ENCODE assay signal across 7 cellular contexts in genomic region chr11:118609380-118610219, GRCh38.
DNase-seq lines count a peak whose midpoint lies in the region; ATAC-seq and TF ChIP-seq lines count a peak whose summit lies in the region.

No MANE protein-coding gene starts in this region.

- POLR2A ChIA-PET in RWPE1 (lab: Yijun Ruan, JAX; ENCODE audit: low non-redundant PET) = interaction anchor here (1.1 kb wide), 1 partner anchor 10 kb away, joined by 7 read pairs; no protein-coding TSS in a partner anchor

- in situ Hi-C loops in astrocyte of the cerebellum (cut with HindIII; ENCODE audit: low sequenced_read_pairs) = no loop called here

- H3K4me3 ChIP-seq in astrocyte of the cerebellum (ENCODE audit: low read depth, low read length) = peak overlapping the region; percentile 10

- DNase-seq in RWPE1 (ENCODE audit: low spot score) (no peak), astrocyte of the cerebellum (ENCODE audit: low read depth) (no peak), left kidney (ENCODE audit: low read depth, low spot score) (peak; percentile 59), KG1 (lab: John Stamatoyannopoulos, UW) (no peak), GM03348 (ENCODE audit: low spot score) (no peak)
- DNase-seq in stimulated activated CD4-positive, alpha-beta T cell treated with anti-CD3 and anti-CD28 coated beads, TNF-alpha, amount 100 ng/mL, for 4 hours (ENCODE audit: low read depth in 3 of 3) = peak in 2 of 3 experiments; percentile 9 to 25

- CTCF ChIA-PET in RWPE1 (lab: Yijun Ruan, JAX) = interaction anchor here (0.7 to 1.2 kb wide), 4 partner anchors 15 to 81 kb away, joined by 3 to 7 read pairs (median 4); no protein-coding TSS in a partner anchor

- H3K27ac ChIP-seq in RWPE1 = peak overlapping the region; percentile 94

- no peak for TF ChIP-seq CTCF in RWPE1 (conservative IDR thresholded peaks at IDR 0.05; ENCODE audit: low read depth)
- no peak for TF ChIP-seq CTCF in astrocyte of the cerebellum (IDR thresholded peaks at IDR 0.05; ENCODE audit: low read depth, low read length, missing control alignments)

- ATAC-seq in HG02884 (IDR thresholded peaks at IDR 0.05; ENCODE audit: unreplicated experiment) = no peak

Comparison
In these comparisons a context has a peak if more than half of its experiments do, and no peak if none do; other contexts are left out.
1. DNase-seq: peak in left kidney (single experiment) and stimulated activated CD4-positive, alpha-beta T cell treated with anti-CD3 and anti-CD28 coated beads, TNF-alpha, amount 100 ng/mL, for 4 hours (2 of 3); none in RWPE1 (single experiment), astrocyte of the cerebellum (single experiment), KG1 (single experiment) and GM03348 (single experiment).